Comparison of ENCODE assay signal across 1 cellular context in genomic region chr2:223217373-223217772, GRCh38.
TF ChIP-seq lines count a peak whose summit lies in the region.

No MANE protein-coding gene starts in this region.

TF ChIP-seq in SK-N-SH treated with all-trans-retinoic acid at 6 μM for 48 hours, 23 proteins besides CTCF, POLR2A, EP300 and RAD21 (continued from another document):
- TF ChIP-seq TSHZ2 (CRISPR knock-in tag; IDR thresholded peaks at IDR 0.05), result no peak
